9 cellular contexts compared by ENCODE assay signal in genomic region chr6:33324139-33324538, GRCh38. TPM values are rescaled to one million over a fixed set of nuclear protein-coding genes. Genes with fewer than 3 reads are reported as not detected.
DNase-seq lines count a peak whose midpoint lies in the region; ATAC-seq and TF ChIP-seq lines count a peak whose summit lies in the region.
"Had no signal": no experiment of that assay in that cellular context is flagged by ENCODE, and none has a peak within 500 bp of the region (broad histone marks: within the 10 kb centered on the region; RNA-seq: fewer than 3 reads in every experiment).

No MANE protein-coding gene starts in this region.

- CTCF ChIA-PET in activated CD4-positive, alpha-beta T cell treated with anti-CD3 and anti-CD28 coated beads for 36 hours (lab: Charles Lee), result interaction anchor here (0.6 to 1.1 kb wide), 3 partner anchors 44 to 130 kb away, joined by 3 read pairs; partner anchors contain the start of gene ZBTB9

- H3K9me3 ChIP-seq in SJCRH30 (replicated peaks) (no peaks in the 10 kb centered on the region), iPS-18a (ENCODE audit: control insufficient read depth, low read depth, low read length) (no peaks in the 10 kb centered on the region), suprapubic skin (no peaks in the 10 kb centered on the region)

- TF ChIP-seq CTCF in suprapubic skin (IDR thresholded peaks at IDR 0.05), result no peak

- H3K36me3 ChIP-seq in SJCRH30 (peaks cover 20% of the 10 kb centered on the region), iPS-18a (ENCODE audit: control insufficient read depth, low read depth, low read length) (peaks cover 16% of the 10 kb centered on the region), suprapubic skin (peaks cover 18% of the 10 kb centered on the region)

- H3K27ac ChIP-seq in SJCRH30, result no peak overlapping the region
- H3K27ac ChIP-seq in iPS-18a (ENCODE audit: low read length), result no peak overlapping the region
- no peak overlapping the region for H3K27ac ChIP-seq in suprapubic skin

- POLR2A ChIA-PET in activated CD4-positive, alpha-beta T cell treated with anti-CD3 and anti-CD28 coated beads for 36 hours (lab: Charles Lee), result interaction anchor here (0.6 to 0.7 kb wide), 2 partner anchors 83 to 284 kb away, joined by 4 to 6 read pairs; no protein-coding TSS in a partner anchor

- intact Hi-C loops in activated CD4-positive, alpha-beta T cell treated with anti-CD3 and anti-CD28 coated beads for 36 hours (cut with DNase I, micrococcal nuclease), result no loop called here

- no peaks in the 10 kb centered on the region for H3K27me3 ChIP-seq in SJCRH30
- no peaks in the 10 kb centered on the region for H3K27me3 ChIP-seq in iPS-18a (ENCODE audit: control insufficient read depth, insufficient read depth, low read length)
- no peaks in the 10 kb centered on the region for H3K27me3 ChIP-seq in suprapubic skin
- H3K27me3 ChIP-seq: cardiac muscle cell had no signal

- TF ChIP-seq EP300 in suprapubic skin (IDR thresholded peaks at IDR 0.05), result no peak

- DNase-seq in activated CD4-positive, alpha-beta T cell treated with anti-CD3 and anti-CD28 coated beads for 36 hours, result no peak
- DNase-seq in activated CD4-positive, alpha-beta T cell treated with anti-CD3 and anti-CD28 coated beads for 1 hour, result no peak
- no peak for DNase-seq in SJCRH30
- DNase-seq in suprapubic skin (ENCODE audit: low spot score in 2 of 2), result no peak
- no peak for DNase-seq in ecto neural progenitor cell (ENCODE audit: low spot score)
- no peak for DNase-seq in GM19240 (ENCODE audit: insufficient read length, low spot score)

- 31% methylated on average over 7 of the region's 7 CpGs for WGBS in suprapubic skin

- peak overlapping the region; percentile 99 for H3K27ac Mint-ChIP-seq in activated CD4-positive, alpha-beta T cell treated with anti-CD3 and anti-CD28 coated beads for 36 hours

- peaks cover 40% of the 10 kb centered on the region for H3K4me1 Mint-ChIP-seq in activated CD4-positive, alpha-beta T cell treated with anti-CD3 and anti-CD28 coated beads for 36 hours

- peak overlapping the region; percentile 99 for H3K4me3 Mint-ChIP-seq in activated CD4-positive, alpha-beta T cell treated with anti-CD3 and anti-CD28 coated beads for 36 hours

- no peaks in the 10 kb centered on the region for H3K9me3 Mint-ChIP-seq in activated CD4-positive, alpha-beta T cell treated with anti-CD3 and anti-CD28 coated beads for 36 hours (ENCODE audit: low read depth)

- ATAC-seq in activated CD4-positive, alpha-beta T cell treated with anti-CD3 and anti-CD28 coated beads for 36 hours, result no peak
- ATAC-seq in GM18498 (IDR thresholded peaks at IDR 0.05; ENCODE audit: unreplicated experiment), result no peak

- peaks cover 6% of the 10 kb centered on the region for H3K4me1 ChIP-seq in SJCRH30
- peaks cover 12% of the 10 kb centered on the region for H3K4me1 ChIP-seq in iPS-18a (ENCODE audit: control insufficient read depth, low read depth, low read length)
- peaks cover 42% of the 10 kb centered on the region for H3K4me1 ChIP-seq in suprapubic skin

- H3K4me3 ChIP-seq in SJCRH30, result peak overlapping the region; percentile 74
- peak overlapping the region; percentile 71 for H3K4me3 ChIP-seq in iPS-18a (ENCODE audit: low read length)
- peak overlapping the region; percentile 69 for H3K4me3 ChIP-seq in suprapubic skin

- H3K9ac ChIP-seq in iPS-18a (ENCODE audit: low read length), result peak overlapping the region; percentile 24

- H3K27me3 Mint-ChIP-seq in activated CD4-positive, alpha-beta T cell treated with anti-CD3 and anti-CD28 coated beads for 36 hours, result no peaks in the 10 kb centered on the region

- no peak for TF ChIP-seq POLR2A in suprapubic skin (IDR thresholded peaks at IDR 0.05)

- peaks cover 30% of the 10 kb centered on the region for H3K36me3 Mint-ChIP-seq in activated CD4-positive, alpha-beta T cell treated with anti-CD3 and anti-CD28 coated beads for 36 hours (ENCODE audit: low read depth)

RNA-seq across cellular contexts. Expression of gene DAXX, which starts 1.4 kb away (rescaled TPM):
- total RNA-seq in activated CD4-positive, alpha-beta T cell treated with anti-CD3 and anti-CD28 coated beads for 36 hours, result 10 to 100 TPM; 66.2 to 75.5 TPM
- 52.9 and 55.2 TPM in 2 replicates for total RNA-seq in SJCRH30 (2014; rRNA removed; shearing (Covaris generic))
- total RNA-seq in suprapubic skin, result 10 to 100 TPM; 35.6 to 53.2 (median 42.5) TPM

RNA-seq across cellular contexts. Expression of gene ZBTB22, which starts 6.6 kb away (rescaled TPM):
- 1 to 10 TPM; 9.0 to 9.9 TPM for total RNA-seq in activated CD4-positive, alpha-beta T cell treated with anti-CD3 and anti-CD28 coated beads for 36 hours
- 7.1 and 9.6 TPM in 2 replicates for total RNA-seq in SJCRH30 (2014; rRNA removed; shearing (Covaris generic))
- total RNA-seq in suprapubic skin, result 10 to 100 TPM; 32.1 to 36.8 (median 33.4) TPM

RNA-seq across cellular contexts. Expression of gene TAPBP, which starts 10.3 kb away (rescaled TPM):
- 100 to 1,000 TPM; 164 to 190 TPM for total RNA-seq in activated CD4-positive, alpha-beta T cell treated with anti-CD3 and anti-CD28 coated beads for 36 hours
- total RNA-seq in SJCRH30 (2014; rRNA removed; shearing (Covaris generic)), result 15.4 and 16.2 TPM in 2 replicates
- 100 to 1,000 TPM in 3 of 4 donors, 10 to 100 TPM in 1; 91.5 to 132 (median 108) TPM for total RNA-seq in suprapubic skin

RNA-seq across cellular contexts. Expression of gene RGL2, which starts 25.4 kb away (rescaled TPM):
- total RNA-seq in activated CD4-positive, alpha-beta T cell treated with anti-CD3 and anti-CD28 coated beads for 36 hours, result 10 to 100 TPM; 19.9 to 21.5 TPM
- total RNA-seq in SJCRH30 (2014; rRNA removed; shearing (Covaris generic)), result 14.3 and 20.9 TPM in 2 replicates
- 100 to 1,000 TPM in 1 of 4 donors, 10 to 100 TPM in 3; 80.8 to 118 (median 96.6) TPM for total RNA-seq in suprapubic skin

RNA-seq across cellular contexts. Expression of gene PFDN6, which starts 34.7 kb away (rescaled TPM):
- total RNA-seq in activated CD4-positive, alpha-beta T cell treated with anti-CD3 and anti-CD28 coated beads for 36 hours, result 10 to 100 TPM; 65.4 to 96.9 TPM
- 102 and 104 TPM in 2 replicates for total RNA-seq in SJCRH30 (2014; rRNA removed; shearing (Covaris generic))
- 10 to 100 TPM; 20.5 to 31.5 (median 22.3) TPM for total RNA-seq in suprapubic skin
